ENCODE assay signal across 18 cellular contexts in the genomic region with DNA sequence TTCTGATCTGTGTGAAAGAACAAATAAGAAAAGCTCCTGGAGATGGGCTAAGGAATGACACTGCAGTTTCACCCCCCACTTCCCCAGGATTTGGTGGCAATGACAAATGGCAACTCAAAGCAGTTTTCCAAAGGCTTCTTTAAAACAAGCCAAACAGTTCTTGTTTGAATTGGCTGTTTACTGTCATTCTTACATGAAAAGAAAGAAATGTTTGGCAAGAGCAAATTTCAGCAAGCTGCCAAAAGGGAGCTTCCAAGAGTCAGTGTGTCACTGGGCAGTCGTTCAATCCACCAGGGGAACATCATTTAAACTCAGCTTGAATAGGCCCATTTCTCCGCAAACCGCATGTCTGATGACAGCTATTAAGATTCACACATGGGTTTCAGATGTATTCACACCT.
DNase-seq lines count a peak whose midpoint lies in the region; ATAC-seq and TF ChIP-seq lines count a peak whose summit lies in the region.
"Had no signal": no experiment of that assay in that cellular context is flagged by ENCODE, and none has a peak within 500 bp of the region (broad histone marks: within the 10 kb centered on the region; RNA-seq: fewer than 3 reads in every experiment).

No MANE protein-coding gene starts in this region.

- peaks cover 16% of the 10 kb centered on the region for H3K4me1 ChIP-seq in adipocyte (ENCODE audit: control insufficient read depth, insufficient read depth, low read length)
- H3K4me1 ChIP-seq: Peyer's patch had no signal

- H3K36me3 ChIP-seq in adipocyte (ENCODE audit: control insufficient read depth, insufficient read depth, low read length, severe bottlenecking) = no peaks in the 10 kb centered on the region
- H3K36me3 ChIP-seq: Peyer's patch had no signal

- no peaks in the 10 kb centered on the region for H3K9me3 ChIP-seq in adipocyte (ENCODE audit: control insufficient read depth, low read length)
- H3K9me3 ChIP-seq: Peyer's patch had no signal

- ATAC-seq in SK-N-SH treated with all-trans-retinoic acid at 6 μM for 48 hours (no peak), GM21528 (IDR thresholded peaks at IDR 0.05; ENCODE audit: low FRiP score, unreplicated experiment) (no peak)
- ATAC-seq: left ventricle myocardium superior, natural killer cell had no signal

- peaks cover 31% of the 10 kb centered on the region for H3K27me3 ChIP-seq in adipocyte (replicated peaks; ENCODE audit: control insufficient read depth, insufficient read depth, low read length)
- H3K27me3 ChIP-seq: Peyer's patch had no signal

- H3K9ac ChIP-seq in adipocyte (ENCODE audit: low read length) = no peak overlapping the region

- H3K4me3 ChIP-seq in adipocyte (ENCODE audit: low read length) = peak overlapping the region; percentile 0
- H3K4me3 ChIP-seq in fibroblast of the aortic adventitia (ENCODE audit: low read depth, low read length) = no peak overlapping the region
- H3K4me3 ChIP-seq: Peyer's patch had no signal

- DNase-seq in EH (ENCODE audit: low read depth) (peak; percentile 5), adipocyte (ENCODE audit: low read depth) (peak; percentile 34), fibroblast of the aortic adventitia (ENCODE audit: low read depth) (peak; percentile 47), pons (ENCODE audit: low spot score) (peak; percentile 87), NCI-H2196 (lab: John Stamatoyannopoulos, UW; ENCODE audit: unreplicated experiment) (no peak), COLO829 (ENCODE audit: low spot score) (no peak)
- DNase-seq: cortex of kidney, DMS79 treated with DMSO at 0.1 percent for 48 hours, GOT3, Kasumi-1, left ventricle myocardium superior, natural killer cell, NCI-H146, NCI-H510A, Peyer's patch, retina had no signal

- TF ChIP-seq CTCF in fibroblast of the aortic adventitia (IDR thresholded peaks at IDR 0.05; ENCODE audit: insufficient read depth, low read length) = no peak

TF ChIP-seq in SK-N-SH treated with all-trans-retinoic acid at 6 μM for 48 hours, 23 proteins besides CTCF, POLR2A, EP300 and RAD21:
- TF ChIP-seq, protein P1, sequence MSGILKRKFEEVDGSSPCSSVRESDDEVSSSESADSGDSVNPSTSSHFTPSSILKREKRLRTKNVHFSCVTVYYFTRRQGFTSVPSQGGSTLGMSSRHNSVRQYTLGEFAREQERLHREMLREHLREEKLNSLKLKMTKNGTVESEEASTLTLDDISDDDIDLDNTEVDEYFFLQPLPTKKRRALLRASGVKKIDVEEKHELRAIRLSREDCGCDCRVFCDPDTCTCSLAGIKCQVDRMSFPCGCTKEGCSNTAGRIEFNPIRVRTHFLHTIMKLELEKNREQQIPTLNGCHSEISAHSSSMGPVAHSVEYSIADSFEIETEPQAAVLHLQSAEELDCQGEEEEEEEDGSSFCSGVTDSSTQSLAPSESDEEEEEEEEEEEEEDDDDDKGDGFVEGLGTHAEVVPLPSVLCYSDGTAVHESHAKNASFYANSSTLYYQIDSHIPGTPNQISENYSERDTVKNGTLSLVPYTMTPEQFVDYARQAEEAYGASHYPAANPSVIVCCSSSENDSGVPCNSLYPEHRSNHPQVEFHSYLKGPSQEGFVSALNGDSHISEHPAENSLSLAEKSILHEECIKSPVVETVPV (CRISPR knock-in tag; IDR thresholded peaks at IDR 0.05) = no peak
- TF ChIP-seq PPARA (CRISPR knock-in tag; IDR thresholded peaks at IDR 0.05; ENCODE audit: borderline replicate concordance) (no peak), RARB (CRISPR knock-in tag; IDR thresholded peaks at IDR 0.05) (no peak), POU6F1 (CRISPR knock-in tag; IDR thresholded peaks at IDR 0.05; ENCODE audit: borderline replicate concordance, low read depth) (no peak), TCF4 (CRISPR knock-in tag; IDR thresholded peaks at IDR 0.05; ENCODE audit: borderline replicate concordance) (no peak)
- TF ChIP-seq, protein P2, sequence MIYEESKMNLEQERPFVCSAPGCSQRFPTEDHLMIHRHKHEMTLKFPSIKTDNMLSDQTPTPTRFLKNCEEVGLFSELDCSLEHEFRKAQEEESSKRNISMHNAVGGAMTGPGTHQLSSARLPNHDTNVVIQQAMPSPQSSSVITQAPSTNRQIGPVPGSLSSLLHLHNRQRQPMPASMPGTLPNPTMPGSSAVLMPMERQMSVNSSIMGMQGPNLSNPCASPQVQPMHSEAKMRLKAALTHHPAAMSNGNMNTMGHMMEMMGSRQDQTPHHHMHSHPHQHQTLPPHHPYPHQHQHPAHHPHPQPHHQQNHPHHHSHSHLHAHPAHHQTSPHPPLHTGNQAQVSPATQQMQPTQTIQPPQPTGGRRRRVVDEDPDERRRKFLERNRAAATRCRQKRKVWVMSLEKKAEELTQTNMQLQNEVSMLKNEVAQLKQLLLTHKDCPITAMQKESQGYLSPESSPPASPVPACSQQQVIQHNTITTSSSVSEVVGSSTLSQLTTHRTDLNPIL (CRISPR knock-in tag; IDR thresholded peaks at IDR 0.05; ENCODE audit: low read depth) = no peak

Comparison
In these comparisons a context has a peak if more than half of its experiments do, and no peak if none do; other contexts are left out.
1. DNase-seq: peak in EH (single experiment), adipocyte (single experiment), fibroblast of the aortic adventitia (single experiment) and pons (single experiment); none in NCI-H2196 (single experiment) and COLO829 (single experiment).